Comparison of ENCODE assay signal across 8 cellular contexts in the genomic region with DNA sequence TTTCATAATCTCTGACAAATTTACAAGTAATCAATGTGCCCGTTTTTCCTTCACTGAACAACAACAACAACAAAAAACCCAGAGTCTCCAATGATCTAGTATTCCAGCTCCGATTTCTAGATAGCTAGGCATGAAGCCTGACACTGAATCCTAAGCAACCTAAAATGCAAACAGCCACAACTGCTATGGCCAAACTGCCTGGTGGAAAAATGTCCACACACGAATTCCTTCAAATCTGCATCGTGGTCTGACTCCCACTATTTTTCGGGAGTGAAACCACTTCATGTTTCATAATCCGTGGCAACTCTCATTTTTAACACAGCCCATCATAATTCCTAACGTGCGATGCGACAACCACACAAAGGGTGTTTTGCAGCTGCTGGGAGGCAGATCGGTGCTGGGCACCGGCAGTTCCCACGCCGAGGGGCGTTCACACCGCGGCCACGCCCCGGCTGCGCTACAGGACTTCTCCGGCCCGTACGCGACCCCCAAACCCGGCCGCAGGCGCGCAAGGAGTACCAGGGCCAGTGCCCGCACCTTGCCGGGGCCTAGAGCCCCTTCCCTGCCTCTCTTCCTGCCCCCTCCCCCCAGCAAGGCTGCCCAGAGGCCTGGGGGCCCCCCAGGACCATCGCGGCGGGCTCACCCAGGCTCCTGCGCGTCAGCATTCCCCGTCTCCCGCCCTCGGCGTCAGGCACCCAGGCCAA. TPM values are rescaled to one million over a fixed set of nuclear protein-coding genes. Genes with fewer than 3 reads are reported as not detected.
DNase-seq lines count a peak whose midpoint lies in the region; ATAC-seq and TF ChIP-seq lines count a peak whose summit lies in the region.

No MANE protein-coding gene starts in this region.

- peaks cover 9% of the 10 kb centered on the region for H3K4me1 ChIP-seq in ACC112 (ENCODE audit: control insufficient read depth, insufficient read depth, low read length, unreplicated experiment)
- H3K4me1 ChIP-seq in endodermal cell (ENCODE audit: control insufficient read depth, insufficient read depth, low read length) = no peaks in the 10 kb centered on the region

- TF ChIP-seq CTCF in GM13977 (IDR thresholded peaks at IDR 0.05; ENCODE audit: extremely low read depth, insufficient read depth, missing control alignments) = no peak
- no peak for TF ChIP-seq CTCF in endodermal cell (conservative IDR thresholded peaks at IDR 0.05)

- ATAC-seq in HG02852 (IDR thresholded peaks at IDR 0.05; ENCODE audit: unreplicated experiment) (peak; percentile 36), memory B cell (ENCODE audit: low read depth) (peak; percentile 9)

- H3K4me3 ChIP-seq in ACC112 (ENCODE audit: low read depth, low read length) (peak overlapping the region; percentile 87), endodermal cell (ENCODE audit: low read length) (peak overlapping the region; percentile 90)

- H3K4me3 Mint-ChIP-seq in endodermal cell (peak overlapping the region; percentile 89), memory B cell (peak overlapping the region; percentile 94)

- H3K9me3 Mint-ChIP-seq in endodermal cell (no peaks in the 10 kb centered on the region), memory B cell (no peaks in the 10 kb centered on the region)

- H3K9ac ChIP-seq in endodermal cell (ENCODE audit: extremely low read depth, low read length, poor library complexity, severe bottlenecking) = peak overlapping the region; percentile 86

- peak overlapping the region; percentile 95 for H3K27ac Mint-ChIP-seq in endodermal cell
- peak overlapping the region; percentile 93 for H3K27ac Mint-ChIP-seq in memory B cell

- H3K27me3 Mint-ChIP-seq in endodermal cell (ENCODE audit: insufficient read depth) (no peaks in the 10 kb centered on the region), memory B cell (no peaks in the 10 kb centered on the region)

- H2AFZ ChIP-seq in ACC112 (ENCODE audit: low read length, unreplicated experiment) = peak overlapping the region; percentile 84

- H3K36me3 Mint-ChIP-seq in endodermal cell (ENCODE audit: low read depth) = peaks cover 8% of the 10 kb centered on the region
- no peaks in the 10 kb centered on the region for H3K36me3 Mint-ChIP-seq in memory B cell

- H3K4me1 Mint-ChIP-seq in endodermal cell (peaks cover 15% of the 10 kb centered on the region), memory B cell (peaks cover 12% of the 10 kb centered on the region)

- H3K36me3 ChIP-seq in ACC112 (ENCODE audit: insufficient read depth, low read length) = no peaks in the 10 kb centered on the region
- H3K36me3 ChIP-seq in endodermal cell (ENCODE audit: control insufficient read depth, insufficient read depth, low read length) = peaks cover 17% of the 10 kb centered on the region

- WGBS in endodermal cell (ENCODE audit: insufficient coverage in 1 of 2, insufficient read length in 1 of 2), 2 experiments = 3% methylated on average over 17 to 38 of the region's 38 CpGs

- H3K27me3 ChIP-seq in ACC112 (ENCODE audit: insufficient read depth, low read length) (no peaks in the 10 kb centered on the region), endodermal cell (ENCODE audit: control insufficient read depth, insufficient read depth, low read length, poor library complexity, severe bottlenecking) (no peaks in the 10 kb centered on the region)

- no peaks in the 10 kb centered on the region for H3K9me3 ChIP-seq in endodermal cell (ENCODE audit: control insufficient read depth, low read length)

- peaks cover 37% of the 10 kb centered on the region for H3K79me2 ChIP-seq in ACC112 (ENCODE audit: control insufficient read depth, insufficient read depth, low read length, unreplicated experiment)

- DNase-seq in GM13977 (ENCODE audit: low spot score) (peak; percentile 79), NCI-H146 treated with DMSO at 0.1 percent for 48 hours (lab: John Stamatoyannopoulos, UW; ENCODE audit: unreplicated experiment) (peak; percentile 37), endodermal cell (peak; percentile 89), memory B cell (ENCODE audit: low spot score in 2 of 2) (no peak)
- peak; percentile 17 for DNase-seq in activated CD4-positive, alpha-beta T cell treated with anti-CD3 and anti-CD28 coated beads, Interleukin-2, amount 50 U/mL, for 1 hour
- peak; percentile 16 to 26 for DNase-seq in stimulated activated CD8-positive, alpha-beta memory T cell treated with anti-CD3 and anti-CD28 coated beads, Interleukin-7, amount 100 ng/mL, for 48 hours (ENCODE audit: extremely low read depth in 1 of 2, low read depth in 1 of 2)

- in situ Hi-C loops in GM13977 (cut with MboI; ENCODE audit: low pct_unique_long_range_greater_than_20kb, low sequenced_read_pairs, unreplicated experiment) = no loop called here

- peak overlapping the region; percentile 68 for H3K27ac ChIP-seq in ACC112 (ENCODE audit: low read depth, low read length)
- peak overlapping the region; percentile 87 for H3K27ac ChIP-seq in endodermal cell (ENCODE audit: low read depth, low read length)

RNA-seq across cellular contexts. Expression of gene RUFY2, which starts 0.8 kb away (rescaled TPM):
- 10 to 100 TPM; 21.1 to 26.9 TPM for total RNA-seq in endodermal cell
- polyA plus RNA-seq in endodermal cell (2013, experiment 1 of 2) = 19.6 TPM
- 17.1 TPM for polyA plus RNA-seq in endodermal cell (2013, experiment 2 of 2)

Comparison
In these comparisons a context has a peak if more than half of its experiments do, and no peak if none do; other contexts are left out.
1. DNase-seq: peak in GM13977 (single experiment), NCI-H146 treated with DMSO at 0.1 percent for 48 hours (single experiment), activated CD4-positive, alpha-beta T cell treated with anti-CD3 and anti-CD28 coated beads, Interleukin-2, amount 50 U/mL, for 1 hour (single experiment), endodermal cell (single experiment) and stimulated activated CD8-positive, alpha-beta memory T cell treated with anti-CD3 and anti-CD28 coated beads, Interleukin-7, amount 100 ng/mL, for 48 hours (2 of 2); none in memory B cell (0 of 2).